ENCODE assay signal across 34 cellular contexts in the genomic region with DNA sequence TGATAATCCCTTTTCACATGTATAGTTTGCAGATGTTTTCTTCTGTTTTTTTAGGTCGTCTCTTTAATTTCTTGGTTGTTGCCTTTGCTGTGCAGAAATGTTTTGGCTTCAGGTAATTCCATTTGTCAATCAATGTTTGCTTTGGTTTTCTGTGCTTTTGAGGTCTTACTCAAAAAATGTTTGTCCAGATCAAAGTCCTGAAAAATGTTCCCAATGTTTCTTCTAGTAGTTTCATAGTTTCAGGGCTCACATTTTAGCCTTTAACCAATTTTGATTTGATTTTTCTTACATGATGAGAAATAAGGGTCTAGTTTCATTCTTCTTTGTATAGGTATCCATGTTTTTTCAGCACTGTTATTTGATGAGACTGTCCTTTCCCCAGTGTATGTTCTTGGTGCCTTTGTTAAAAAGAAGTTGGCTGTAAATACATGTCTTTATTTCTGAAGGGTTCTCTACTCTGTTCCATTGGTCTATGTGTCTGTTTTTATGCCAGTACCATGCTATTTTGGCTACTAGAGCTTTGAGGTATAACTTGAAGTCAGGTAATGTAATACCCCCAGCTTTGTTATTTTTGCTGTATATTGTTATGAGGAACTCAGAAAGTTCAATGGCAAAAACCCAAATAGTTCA.
"Had no signal": no experiment of that assay in that cellular context is flagged by ENCODE, and none has a peak within 500 bp of the region (broad histone marks: within the 10 kb centered on the region; RNA-seq: fewer than 3 reads in every experiment).

No MANE protein-coding gene starts in this region.

- H3K36me3 ChIP-seq: MG63 had no signal

- DNase-seq: Karpas-422, Kasumi-1, MG63, MM.1S, MV-4-11, NCI-H1048, NCI-H1092, NCI-H1092 treated with DMSO at 0.1 percent for 48 hours, NCI-H1105, NCI-H1105 treated with DMSO at 0.1 percent for 48 hours, NCI-H1417 treated with DMSO at 0.1 percent for 48 hours, NCI-H1436, NCI-H1436 treated with DMSO at 0.1 percent for 48 hours, NCI-H146, NCI-H1694, NCI-H1694 treated with DMSO at 0.1 percent for 48 hours, NCI-H187, NCI-H187 treated with DMSO at 0.1 percent for 48 hours, NCI-H1930, NCI-H2029, NCI-H2029 treated with DMSO at 0.1 percent for 48 hours, NCI-H2081, NCI-H2081 treated with DMSO at 0.1 percent for 48 hours, NCI-H2107, NCI-H2171, NCI-H2171 treated with DMSO at 0.1 percent for 48 hours, NCI-H2227 treated with DMSO at 0.1 percent for 48 hours, NCI-H226, NCI-H345, NCI-H446, NCI-H446 treated with DMSO at 0.1 percent for 48 hours, NCI-H510A, NCI-H510A treated with DMSO at 0.1 percent for 48 hours, NCI-H524 had no signal

- H3K9me3 ChIP-seq: MG63 had no signal

- H3K27me3 ChIP-seq: MG63 had no signal

- H3K4me3 ChIP-seq: MG63 had no signal
